In genomic region chr1:84506002-84506728, GRCh38 we compare ENCODE assay signal across 7 cellular contexts.
A peak's percentile ranks its signal among the peaks of the same experiment; 100 is the strongest.
DNase-seq lines count a peak whose midpoint lies in the region; ATAC-seq, FAIRE-seq and TF ChIP-seq lines count a peak whose summit lies in the region.

TSS of gene GNG5 (minus strand) at chr1:84506581. CDS start at chr1:84506091, 490 bp downstream.
TSS of gene SPATA1 (plus strand) at chr1:84506386. CDS start at chr1:84516360, 9,974 bp downstream.

- peak; percentile 92 for DNase-seq in GM18507 (ENCODE audit: extremely low spot score, insufficient read length, low read depth)
- DNase-seq in NCI-H1930 (lab: John Stamatoyannopoulos, UW), result peak; percentile 85 to 89
- peak; percentile 96 for DNase-seq in T-helper 22 cell (ENCODE audit: low read depth)
- DNase-seq in astrocyte of the cerebellum (ENCODE audit: low read depth), result peak; percentile 89
- DNase-seq in hippocampal formation (lab: John Stamatoyannopoulos, UW), result peak; percentile 87 to 91
- DNase-seq in retina, result peak; percentile 98

- in situ Hi-C loops in astrocyte of the cerebellum (cut with HindIII; ENCODE audit: low sequenced_read_pairs), result no loop called here

- TF ChIP-seq CTCF in astrocyte of the cerebellum (IDR thresholded peaks at IDR 0.05; ENCODE audit: low read depth, low read length, missing control alignments), result no peak

- H3K4me3 ChIP-seq in astrocyte of the cerebellum (ENCODE audit: low read depth, low read length), result peak within 1 kb of the TSS; percentile 92

- peak; percentile 82 for ATAC-seq in HG02973 (IDR thresholded peaks at IDR 0.05; ENCODE audit: unreplicated experiment)

- peak; percentile 92 for FAIRE-seq in GM18507 (lab: Jason Lieb, UNC)

Comparison
In these comparisons a context has a peak if more than half of its experiments do, and no peak if none do; other contexts are left out.
1. Peak in every context shown above with its lines: DNase-seq, ATAC-seq and H3K4me3 ChIP-seq.